In the genomic region with DNA sequence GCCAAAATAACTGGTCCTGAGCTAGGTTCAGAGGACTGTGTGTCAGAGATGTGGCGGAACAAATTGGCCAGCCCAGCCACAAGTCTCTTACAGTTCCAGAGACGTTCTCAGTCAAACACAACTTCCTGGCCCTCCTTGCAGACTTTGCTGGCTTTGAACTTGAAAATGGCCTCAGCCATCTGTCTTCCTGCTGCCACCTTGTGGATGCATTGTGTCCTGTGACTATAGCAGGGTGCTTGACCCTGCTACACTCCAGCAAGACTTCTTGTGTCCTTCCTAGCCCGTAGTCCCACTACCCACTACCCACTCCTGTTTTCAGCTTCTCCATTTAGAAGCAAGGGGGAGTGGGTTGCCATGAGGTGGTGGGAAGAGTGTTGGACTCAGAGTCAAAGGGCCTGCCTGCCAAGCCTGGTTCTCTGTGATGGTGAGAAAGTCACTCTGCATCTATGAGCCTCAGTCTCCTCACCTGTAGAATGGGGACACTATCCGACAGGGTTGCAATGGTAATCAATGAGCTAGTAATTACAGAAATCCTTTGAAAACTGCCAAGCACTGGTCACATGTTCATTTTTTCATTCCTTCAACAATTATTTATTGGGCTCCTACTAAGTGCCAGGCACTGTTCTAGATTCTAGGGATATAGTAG, we compare ENCODE assay signal across 9 cellular contexts.
DNase-seq lines count a peak whose midpoint lies in the region; ATAC-seq and TF ChIP-seq lines count a peak whose summit lies in the region.
"Had no signal": no experiment of that assay in that cellular context is flagged by ENCODE, and none has a peak within 500 bp of the region (broad histone marks: within the 10 kb centered on the region; RNA-seq: fewer than 3 reads in every experiment).

No MANE protein-coding gene starts in this region.

- no peak overlapping the region for H3K27ac Mint-ChIP-seq in glutamatergic neuron (ENCODE audit: unreplicated experiment)

- H3K27me3 Mint-ChIP-seq in glutamatergic neuron (ENCODE audit: unreplicated experiment), result peaks cover 5% of the 10 kb centered on the region

- no peaks in the 10 kb centered on the region for H3K4me1 ChIP-seq in esophagus muscularis mucosa

- no peak for TF ChIP-seq EP300 in esophagus muscularis mucosa (IDR thresholded peaks at IDR 0.05)

- peak; percentile 69; the same call in 1 of the 2 replicates for TF ChIP-seq CTCF in GM12875 (IDR thresholded peaks at IDR 0.05; ENCODE audit: borderline replicate concordance, insufficient read depth, low read depth, low read length)
- TF ChIP-seq CTCF in glutamatergic neuron (IDR thresholded peaks at IDR 0.05; ENCODE audit: partially characterized antibody, unreplicated experiment), result peak; percentile 42
- peak in 1 of 3 experiments; percentile 6 for TF ChIP-seq CTCF in esophagus muscularis mucosa (IDR thresholded peaks at IDR 0.05)

- peaks cover 0 to 25% (median 0%) of the 10 kb centered on the region in 4 donors for H3K27me3 ChIP-seq in esophagus muscularis mucosa

- no peak for TF ChIP-seq POLR2A in esophagus muscularis mucosa (IDR thresholded peaks at IDR 0.05; ENCODE audit: low read depth)

- intact Hi-C loops in esophagus muscularis mucosa (cut with DNase I), result no loop called here

- H3K4me3 ChIP-seq in GM12875 (ENCODE audit: low read depth, low read length) (no peak overlapping the region), esophagus muscularis mucosa (no peak overlapping the region)
- H3K4me3 ChIP-seq: skin epidermis had no signal

- H3K36me3 Mint-ChIP-seq in glutamatergic neuron (ENCODE audit: unreplicated experiment), result peaks cover 17% of the 10 kb centered on the region

- ATAC-seq in GM18519 (IDR thresholded peaks at IDR 0.05; ENCODE audit: low FRiP score, unreplicated experiment) (no peak), HG02981 (IDR thresholded peaks at IDR 0.05; ENCODE audit: unreplicated experiment) (no peak)

- H3K27ac ChIP-seq in esophagus muscularis mucosa (replicated peaks in 1 of 4), result no peak overlapping the region
- H3K27ac ChIP-seq: skin epidermis had no signal

- peaks cover 13% of the 10 kb centered on the region for H3K9me3 Mint-ChIP-seq in glutamatergic neuron (ENCODE audit: unreplicated experiment)

- H3K4me3 Mint-ChIP-seq in glutamatergic neuron (ENCODE audit: unreplicated experiment), result no peak overlapping the region

- WGBS in esophagus muscularis mucosa, result 61% methylated on average over 4 of the region's 4 CpGs

- H3K9me3 ChIP-seq in esophagus muscularis mucosa, result peaks cover 0 to 17% (median 5%) of the 10 kb centered on the region in 4 donors

- peak; percentile 47 for DNase-seq in Ammon's horn (ENCODE audit: low spot score)
- DNase-seq in OCI-M1 (lab: John Stamatoyannopoulos, UW), result peak; percentile 35
- no peak for DNase-seq in glutamatergic neuron
- DNase-seq in NCI-H226, result no peak
- DNase-seq in esophagus muscularis mucosa (ENCODE audit: extremely low spot score), result no peak

- H3K4me1 Mint-ChIP-seq in glutamatergic neuron (ENCODE audit: low read depth, unreplicated experiment), result peaks cover 8% of the 10 kb centered on the region

- H3K36me3 ChIP-seq in esophagus muscularis mucosa, result no peaks in the 10 kb centered on the region

Comparison
In these comparisons a context has a peak if more than half of its experiments do, and no peak if none do; other contexts are left out.
1. DNase-seq: peak in Ammon's horn (single experiment) and OCI-M1 (single experiment); none in glutamatergic neuron (single experiment), NCI-H226 (single experiment) and esophagus muscularis mucosa (single experiment).